In genomic region chr14:99143793-99144192, GRCh38 we compare ENCODE assay signal across 1 cellular context.
TF ChIP-seq lines count a peak whose summit lies in the region.

No MANE protein-coding gene starts in this region.

TF ChIP-seq in H1, 55 proteins besides CTCF, POLR2A, EP300 and RAD21:
- TF ChIP-seq, protein P1, sequence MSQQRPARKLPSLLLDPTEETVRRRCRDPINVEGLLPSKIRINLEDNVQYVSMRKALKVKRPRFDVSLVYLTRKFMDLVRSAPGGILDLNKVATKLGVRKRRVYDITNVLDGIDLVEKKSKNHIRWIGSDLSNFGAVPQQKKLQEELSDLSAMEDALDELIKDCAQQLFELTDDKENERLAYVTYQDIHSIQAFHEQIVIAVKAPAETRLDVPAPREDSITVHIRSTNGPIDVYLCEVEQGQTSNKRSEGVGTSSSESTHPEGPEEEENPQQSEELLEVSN (IDR thresholded peaks at IDR 0.05), result no peak
- TF ChIP-seq SUZ12 (IDR thresholded peaks at IDR 0.05; ENCODE audit: low read length) (no peak), GABPA (IDR thresholded peaks at IDR 0.05; ENCODE audit: borderline replicate concordance, insufficient read depth, low read length) (peak; percentile 82)
